9 cellular contexts compared by ENCODE assay signal in the genomic region with DNA sequence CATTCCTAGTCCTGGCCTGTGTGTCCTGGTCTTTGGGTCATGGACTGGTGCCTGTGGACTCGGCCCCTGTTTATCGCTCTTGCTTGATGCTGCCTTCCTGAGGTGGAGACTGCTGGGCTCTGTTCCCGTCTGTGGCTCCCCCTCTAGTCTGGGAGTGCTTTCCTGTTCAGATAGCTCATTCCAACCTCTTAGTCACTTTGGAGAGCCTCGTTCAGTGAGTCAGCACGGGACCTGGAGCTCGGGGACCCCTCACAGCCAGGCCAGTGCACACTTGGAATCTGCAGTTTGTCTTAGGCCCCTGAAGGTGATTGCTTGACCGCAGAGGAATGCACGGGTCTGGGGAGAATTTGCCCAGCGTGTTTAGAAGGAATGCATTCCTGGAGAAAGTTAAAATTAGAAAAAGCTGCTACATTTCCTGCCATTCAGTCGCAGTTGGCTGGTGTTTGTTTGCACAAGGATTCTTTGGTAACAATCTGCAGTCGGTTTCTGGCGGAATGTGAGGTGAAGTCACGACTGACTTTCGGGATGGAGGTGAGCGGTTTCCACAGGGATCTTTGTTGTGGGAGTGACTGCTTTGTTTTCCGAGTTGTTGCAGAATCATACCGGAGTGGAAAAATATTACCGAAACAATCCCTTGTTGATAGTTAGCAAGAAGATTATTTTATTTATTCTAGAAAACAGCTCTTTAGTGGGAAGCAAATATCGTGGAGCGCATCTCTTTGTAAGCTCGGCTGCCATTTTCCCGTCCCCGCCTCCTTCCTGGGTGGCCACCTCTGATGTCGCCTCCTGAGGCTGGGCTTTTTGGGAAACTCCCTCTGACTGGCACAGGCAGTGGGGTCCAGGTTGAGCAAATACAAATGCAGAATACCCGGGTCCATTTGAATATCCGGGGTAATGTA. TPM values are rescaled to one million over a fixed set of nuclear protein-coding genes. Genes with fewer than 3 reads are reported as not detected.
DNase-seq lines count a peak whose midpoint lies in the region; ATAC-seq, FAIRE-seq and TF ChIP-seq lines count a peak whose summit lies in the region.
"Had no signal": no experiment of that assay in that cellular context is flagged by ENCODE, and none has a peak within 500 bp of the region (broad histone marks: within the 10 kb centered on the region; RNA-seq: fewer than 3 reads in every experiment).

No MANE protein-coding gene starts in this region.

- DNase-seq in NCI-H510A treated with DMSO at 0.1 percent for 48 hours (lab: John Stamatoyannopoulos, UW), result peak; percentile 51
- DNase-seq in NCI-H510A (lab: John Stamatoyannopoulos, UW), result no peak
- DNase-seq in chondrocyte (ENCODE audit: low spot score), result no peak
- peak; percentile 94 for DNase-seq in HepG2 (ENCODE audit: low spot score)
- DNase-seq in ureter (ENCODE audit: low spot score), result peak; percentile 66
- no peak for DNase-seq in natural killer cell
- no peak for DNase-seq in activated naive CD4-positive, alpha-beta T cell treated with anti-CD3 and anti-CD28 coated beads, Interleukin-2, amount 50 U/mL, for 72 hours (ENCODE audit: low spot score in 2 of 2)
- DNase-seq: CD4-positive, CD25-positive, alpha-beta regulatory T cell had no signal

- H3K36me3 ChIP-seq in HepG2 (replicated peaks in 1 of 2; ENCODE audit: control insufficient read depth in 1 of 2, insufficient read depth in 2 of 2, low read length in 2 of 2), result peaks cover 13 to 20% of the 10 kb centered on the region in 2 experiments; a peak in 4 of 5 replicates

- CTCF ChIA-PET in HepG2 (lab: Yijun Ruan, JAX; ENCODE audit: low intra/inter-chr PET ratio, low total read pairs), result no interaction called here

- peak; percentile 36; the same call in 1 of the 2 replicates for TF ChIP-seq RAD21 in HepG2 (CRISPR knock-in tag; IDR thresholded peaks at IDR 0.05)

- peak; percentile 9 for TF ChIP-seq CTCF in chondrocyte (IDR thresholded peaks at IDR 0.05)
- TF ChIP-seq CTCF in HepG2 (CRISPR knock-in tag; IDR thresholded peaks at IDR 0.05), result peak; percentile 63
- no peak for TF ChIP-seq CTCF in natural killer cell (IDR thresholded peaks at IDR 0.05)

- TF ChIP-seq EP300 in HepG2 (IDR thresholded peaks at IDR 0.05; ENCODE audit: low read depth in 2 of 2, low read length in 2 of 2), result peak; percentile 3 to 71; a peak in 3 of 4 replicates
- peak; percentile 66 for TF ChIP-seq EP300 in HepG2 (CRISPR knock-in tag; IDR thresholded peaks at IDR 0.05; ENCODE audit: borderline replicate concordance)

- no peak overlapping the region for H2AFZ ChIP-seq in HepG2 (ENCODE audit: low read length)

- H3K27me3 ChIP-seq in HepG2 (ENCODE audit: control insufficient read depth in 1 of 2, insufficient read depth in 2 of 2, low read length in 2 of 2), result no peaks in the 10 kb centered on the region; a peak in 1 of 5 replicates

- ATAC-seq in HepG2, result peak; percentile 59
- no peak for ATAC-seq in GM21825 (IDR thresholded peaks at IDR 0.05; ENCODE audit: unreplicated experiment)
- no peak for ATAC-seq in natural killer cell
- no peak for ATAC-seq in activated naive CD4-positive, alpha-beta T cell treated with anti-CD3 and anti-CD28 coated beads, Interleukin-2, amount 50 U/mL, for 72 hours

- H3K4me1 ChIP-seq in HepG2 (ENCODE audit: insufficient read depth, low read length), result peaks cover 100% of the 10 kb centered on the region

- intact Hi-C loops in HepG2 (cut with micrococcal nuclease; ENCODE audit: unreplicated experiment), result loop anchor here (1.0 to 10.0 kb wide), 3 partner anchors 17 to 427 kb away; no protein-coding TSS in a partner anchor
- intact Hi-C loops in natural killer cell (cut with micrococcal nuclease), result no loop called here

- in situ Hi-C loops in HepG2 (cut with HindIII; ENCODE audit: extremely low pct_ligation_motif_present, low pct_unique_long_range_greater_than_20kb), result no loop called here

- peak overlapping the region; percentile 88 for H3K27ac ChIP-seq in HepG2 (ENCODE audit: extremely low read length, insufficient read depth, low read length)

- FAIRE-seq in HepG2 (lab: Jason Lieb, UNC), result peak; percentile 30

- peaks cover 79% of the 10 kb centered on the region for H3K4me1 Mint-ChIP-seq in chondrocyte (ENCODE audit: low read depth)
- peaks cover 0 to 9% of the 10 kb centered on the region in 2 donors for H3K4me1 Mint-ChIP-seq in natural killer cell
- H3K4me1 Mint-ChIP-seq: CD4-positive, CD25-positive, alpha-beta regulatory T cell had no signal

- BruUV-seq in HepG2 (replicated peaks; lab: Mats Ljungman, UMichigan), result TSS peak; percentile 28

- H3K9me3 Mint-ChIP-seq in chondrocyte (ENCODE audit: low read depth) (peaks cover 3% of the 10 kb centered on the region), natural killer cell (no peaks in the 10 kb centered on the region)
- H3K9me3 Mint-ChIP-seq in activated naive CD4-positive, alpha-beta T cell treated with anti-CD3 and anti-CD28 coated beads, Interleukin-2, amount 50 U/mL, for 72 hours, result no peaks in the 10 kb centered on the region

- 9% methylated on average over 26 of the region's 26 CpGs for WGBS in HepG2 (ENCODE audit: low lambda C conversion rate)

- H3K79me2 ChIP-seq in HepG2 (ENCODE audit: insufficient read depth, low read length), result peaks cover 100% of the 10 kb centered on the region

- POLR2A ChIA-PET in HepG2 (lab: Yijun Ruan, JAX), result interaction anchor here (0.6 to 10.4 kb wide), 20 partner anchors 9 to 421 kb away, joined by 3 to 268 read pairs (median 11); partner anchors contain the start of gene SH3BP4

- H3K36me3 Mint-ChIP-seq in chondrocyte (ENCODE audit: low read depth), result peaks cover 8% of the 10 kb centered on the region
- no peaks in the 10 kb centered on the region for H3K36me3 Mint-ChIP-seq in natural killer cell
- H3K36me3 Mint-ChIP-seq in activated naive CD4-positive, alpha-beta T cell treated with anti-CD3 and anti-CD28 coated beads, Interleukin-2, amount 50 U/mL, for 72 hours, result no peaks in the 10 kb centered on the region
- H3K36me3 Mint-ChIP-seq: CD4-positive, CD25-positive, alpha-beta regulatory T cell had no signal

- H3K27ac Mint-ChIP-seq in chondrocyte (ENCODE audit: unreplicated experiment) (peak overlapping the region; percentile 96), natural killer cell (no peak overlapping the region)
- H3K27ac Mint-ChIP-seq in activated naive CD4-positive, alpha-beta T cell treated with anti-CD3 and anti-CD28 coated beads, Interleukin-2, amount 50 U/mL, for 72 hours, result no peak overlapping the region
- H3K27ac Mint-ChIP-seq: CD4-positive, CD25-positive, alpha-beta regulatory T cell had no signal

- peak overlapping the region; percentile 57 for H3K4me3 Mint-ChIP-seq in chondrocyte (ENCODE audit: unreplicated experiment)
- H3K4me3 Mint-ChIP-seq in natural killer cell, result no peak overlapping the region
- H3K4me3 Mint-ChIP-seq: CD4-positive, CD25-positive, alpha-beta regulatory T cell had no signal

- H3K9me3 ChIP-seq in HepG2 (ENCODE audit: low read length), result no peaks in the 10 kb centered on the region

- H3K9ac ChIP-seq in HepG2 (ENCODE audit: insufficient read depth, low read depth, low read length), result peak overlapping the region; percentile 78

- peak; percentile 27 to 72; a peak in 3 of 4 replicates for TF ChIP-seq POLR2A in HepG2 (IDR thresholded peaks at IDR 0.05; ENCODE audit: insufficient read depth in 1 of 2, low read depth in 2 of 2, low read length in 2 of 2)

- H4K20me1 ChIP-seq in HepG2 (ENCODE audit: insufficient read depth, low read length), result peaks cover 81% of the 10 kb centered on the region

- no peaks in the 10 kb centered on the region for H3K27me3 Mint-ChIP-seq in chondrocyte (ENCODE audit: low read depth)
- H3K27me3 Mint-ChIP-seq in natural killer cell (ENCODE audit: low read depth in 2 of 2), result peaks cover 0 to 5% of the 10 kb centered on the region in 2 donors
- H3K27me3 Mint-ChIP-seq: CD4-positive, CD25-positive, alpha-beta regulatory T cell had no signal

- H3K4me2 ChIP-seq in HepG2 (ENCODE audit: low read depth, low read length), result peak overlapping the region; percentile 96

- H3K4me3 ChIP-seq in HepG2 (replicated peaks in 1 of 3; ENCODE audit: insufficient read depth in 1 of 3, low read depth in 2 of 3, low read length in 3 of 3), result peak overlapping the region; percentile 41 to 64 (median 48)

TF ChIP-seq in HepG2, 621 proteins besides CTCF, POLR2A, EP300 and RAD21 (continues in another document):
- TF ChIP-seq CREM (IDR thresholded peaks at IDR 0.05) (peak; percentile 28), CREM (CRISPR knock-in tag; IDR thresholded peaks at IDR 0.05) (no peak), ZNF775 (CRISPR knock-in tag; IDR thresholded peaks at IDR 0.05; ENCODE audit: borderline replicate concordance) (0 out of 2 replicates have a peak, but pooled peaks have one; percentile 31)

RNA-seq across cellular contexts. Expression of gene SH3BP4, which starts 29.6 kb away (rescaled TPM):
- total RNA-seq in chondrocyte (42.4 to 51.9 TPM (median 50.4 TPM) in 3 replicates), HepG2 (2016; rRNA removed; fragmentation: Illumina TruSeq; extraction: Trizol) (34.6 and 44.3 TPM in 2 replicates), ureter (29.9 TPM), natural killer cell (1 to 10 TPM in 2 of 3 donors, under 1 TPM in 1; 0.39 to 2.6 (median 1.0) TPM)
- 10.1 and 13.4 TPM in 2 replicates for total RNA-seq in HepG2 (2016; cell fraction: cytosol; rRNA removed; fragmentation: Illumina TruSeq; extraction: Trizol; ENCODE audit: low read depth)
- total RNA-seq in HepG2 (2016; cell fraction: insoluble cytoplasmic fraction; rRNA removed; fragmentation: Illumina TruSeq; extraction: Trizol), result 33.4 and 38.6 TPM in 2 replicates
- total RNA-seq in HepG2 (2016; cell fraction: membrane; rRNA removed; fragmentation: Illumina TruSeq; extraction: Trizol), result 23.4 and 24.2 TPM in 2 replicates
- total RNA-seq in HepG2 (2016; cell fraction: nucleus; rRNA removed; fragmentation: Illumina TruSeq; extraction: Trizol), result 29.3 and 37.6 TPM in 2 replicates
- polyA plus RNA-seq in HepG2 (2011; rRNA removed), result 99.1 and 101 TPM in 2 replicates
- polyA plus RNA-seq in HepG2 (2011; cell fraction: cytosol; rRNA removed), result 62.2 and 70.2 TPM in 2 replicates
- polyA plus RNA-seq in HepG2 (2011; cell fraction: nucleus; rRNA removed), result 57.3 and 58.3 TPM in 2 replicates
- 54.2 and 63.2 TPM in 2 replicates for polyA plus RNA-seq in HepG2 (2012)
- 12.1 and 15.0 TPM in 2 replicates for polyA plus RNA-seq in HepG2 (2016; cell fraction: cytosol; fragmentation: Illumina TruSeq; extraction: Trizol; ENCODE audit: low read depth)
- 41.4 and 47.1 TPM in 2 replicates for polyA plus RNA-seq in HepG2 (2016; cell fraction: insoluble cytoplasmic fraction; fragmentation: Illumina TruSeq; extraction: Trizol; ENCODE audit: low read depth)
- 16.0 and 16.3 TPM in 2 replicates for polyA plus RNA-seq in HepG2 (2016; cell fraction: membrane; fragmentation: Illumina TruSeq; extraction: Trizol; ENCODE audit: low read depth)
- polyA plus RNA-seq in HepG2 (2016; cell fraction: nucleus; fragmentation: Illumina TruSeq; extraction: Trizol; ENCODE audit: insufficient read depth, low read depth), result 33.7 and 37.2 TPM in 2 replicates
- polyA minus RNA-seq in HepG2 (2011; rRNA and poly(A)+ RNA removed; ENCODE audit: low replicate concordance), result 50.3 and 196 TPM in 2 replicates
- polyA minus RNA-seq in HepG2 (2011; cell fraction: cytosol; rRNA and poly(A)+ RNA removed), result 58.1 and 67.7 TPM in 2 replicates
- polyA minus RNA-seq in HepG2 (2011; cell fraction: nucleus; rRNA and poly(A)+ RNA removed), result 92.1 and 100 TPM in 2 replicates
- under 1 TPM in 1 of 2 donors, not detected in 1; 0.31 TPM for total RNA-seq in activated naive CD4-positive, alpha-beta T cell treated with anti-CD3 and anti-CD28 coated beads, Interleukin-2, amount 50 U/mL, for 72 hours
- polyA plus RNA-seq: CD4-positive, CD25-positive, alpha-beta regulatory T cell had no signal

Comparison
In these comparisons a context has a peak if more than half of its experiments do, and no peak if none do; other contexts are left out.
1. DNase-seq: peak in NCI-H510A treated with DMSO at 0.1 percent for 48 hours (single experiment), HepG2 (single experiment) and ureter (single experiment); none in NCI-H510A (single experiment), chondrocyte (single experiment), natural killer cell (single experiment) and activated naive CD4-positive, alpha-beta T cell treated with anti-CD3 and anti-CD28 coated beads, Interleukin-2, amount 50 U/mL, for 72 hours (0 of 2).